In genomic region chr19:1674293-1674679, GRCh38 we compare ENCODE assay signal across 26 cellular contexts. TPM values are rescaled to one million over a fixed set of nuclear protein-coding genes. Genes with fewer than 3 reads are reported as not detected.
DNase-seq lines count a peak whose midpoint lies in the region; ATAC-seq and TF ChIP-seq lines count a peak whose summit lies in the region.
"Had no signal": no experiment of that assay in that cellular context is flagged by ENCODE, and none has a peak within 500 bp of the region (broad histone marks: within the 10 kb centered on the region; RNA-seq: fewer than 3 reads in every experiment).

No MANE protein-coding gene starts in this region.

- 25 to 57% (median 37%) methylated on average over 8 of the region's 8 CpGs for WGBS in spleen, 5 donors

- TF ChIP-seq CTCF in Panc1 (IDR thresholded peaks at IDR 0.05) = no peak
- TF ChIP-seq CTCF in progenitor cell of endocrine pancreas (IDR thresholded peaks at IDR 0.05; ENCODE audit: unreplicated experiment) = no peak
- no peak for TF ChIP-seq CTCF in spleen (IDR thresholded peaks at IDR 0.05 in 8 of 11, conservative IDR thresholded peaks at IDR 0.05 in 3 of 11)

- H3K4me1 ChIP-seq in Panc1 (ENCODE audit: control insufficient read depth, insufficient read depth, low read length) (peaks cover 11% of the 10 kb centered on the region), spleen (peaks cover 8 to 42% (median 20%) of the 10 kb centered on the region in 6 donors)
- H3K4me1 ChIP-seq: Caco-2 had no signal

- DNase-seq in D341Med (ENCODE audit: low spot score) (peak; percentile 25), Panc1 (ENCODE audit: low read depth, low spot score) (no peak), iPS-NIHi11 (ENCODE audit: low spot score) (peak; percentile 2), progenitor cell of endocrine pancreas (ENCODE audit: low spot score, unreplicated experiment) (no peak), DMS114 treated with DMSO at 0.1 percent for 48 hours (lab: John Stamatoyannopoulos, UW; ENCODE audit: unreplicated experiment) (no peak), spleen (no peak)
- no peak for DNase-seq in activated CD4-positive, alpha-beta T cell treated with anti-CD3 and anti-CD28 coated beads, Interleukin-2, amount 50 U/mL, for 1 hour
- DNase-seq: AML-193; Caco-2; CD8-positive, alpha-beta T cell; DMS 273 treated with DMSO at 0.1 percent for 48 hours; DMS79 treated with DMSO at 0.1 percent for 48 hours; GF-D8; NCI-H1436; NCI-H187; NCI-H2081 treated with DMSO at 0.1 percent for 48 hours; NCI-H2171; NCI-H226; NCI-H510A; SIG-M5 had no signal

- ATAC-seq in Panc1 (peak; percentile 20; the same call in 1 of the 2 replicates), HG02588 (IDR thresholded peaks at IDR 0.05; ENCODE audit: unreplicated experiment) (no peak)
- ATAC-seq: A549; CD8-positive, alpha-beta T cell had no signal

- H3K27ac ChIP-seq in Panc1 (ENCODE audit: low read length) (peak overlapping the region; percentile 39), spleen (no peak overlapping the region)
- H3K27ac ChIP-seq: A549, C4-2B, HL-60, Peyer's patch, SK-N-MC had no signal

- H3K9me3 ChIP-seq in Panc1 (ENCODE audit: control insufficient read depth, insufficient read depth, low read depth, low read length) (no peaks in the 10 kb centered on the region), spleen (no peaks in the 10 kb centered on the region)
- H3K9me3 ChIP-seq: A549, Caco-2, Peyer's patch had no signal

- intact Hi-C loops in Panc1 (cut with micrococcal nuclease; ENCODE audit: unreplicated experiment) (loop anchor here (10.0 kb wide), 1 partner anchor 81 kb away; the partner anchor contains the start of gene ONECUT3), spleen (cut with DNase I; ENCODE audit: low total_unique reads) (loop anchor here (5.0 to 10.0 kb wide), 3 partner anchors 49 to 127 kb away; no protein-coding TSS in a partner anchor)

- CTCF ChIA-PET in Panc1 (lab: Charles Lee) = no interaction called here

- H3K27ac Mint-ChIP-seq in progenitor cell of endocrine pancreas = peak overlapping the region; percentile 84
- H3K27ac Mint-ChIP-seq: CD8-positive, alpha-beta T cell had no signal

- no peak for TF ChIP-seq POLR2A in spleen (IDR thresholded peaks at IDR 0.05)

- no peak overlapping the region for H3K4me3 ChIP-seq in Panc1 (ENCODE audit: low read depth in 2 of 2, low read length in 2 of 2)
- no peak overlapping the region for H3K4me3 ChIP-seq in spleen
- H3K4me3 ChIP-seq: A549, Peyer's patch, SK-N-MC had no signal

- no peaks in the 10 kb centered on the region for H3K27me3 ChIP-seq in Panc1 (ENCODE audit: control insufficient read depth, insufficient read depth, low read length)
- peaks cover 3 to 94% (median 77%) of the 10 kb centered on the region in 7 donors for H3K27me3 ChIP-seq in spleen (replicated peaks in 1 of 7)

- in situ Hi-C loops in Panc1 (cut with HindIII; ENCODE audit: low pct_unique_long_range_greater_than_20kb, low sequenced_read_pairs) = no loop called here

- no peaks in the 10 kb centered on the region for H3K9me3 Mint-ChIP-seq in progenitor cell of endocrine pancreas (ENCODE audit: low read depth)
- H3K9me3 Mint-ChIP-seq: CD8-positive, alpha-beta T cell had no signal

- H3K4me1 Mint-ChIP-seq in progenitor cell of endocrine pancreas (ENCODE audit: low read depth) = peaks cover 14% of the 10 kb centered on the region

- H3K36me3 ChIP-seq in Panc1 (ENCODE audit: control insufficient read depth, insufficient read depth, low read length) (no peaks in the 10 kb centered on the region), spleen (no peaks in the 10 kb centered on the region)
- H3K36me3 ChIP-seq: Peyer's patch had no signal

- H3K27me3 Mint-ChIP-seq in progenitor cell of endocrine pancreas = peaks cover 32% of the 10 kb centered on the region

- H3K36me3 Mint-ChIP-seq in progenitor cell of endocrine pancreas (ENCODE audit: insufficient read depth) = no peaks in the 10 kb centered on the region
- H3K36me3 Mint-ChIP-seq: CD8-positive, alpha-beta T cell had no signal

- no TSS peak for BruUV-seq in Panc1 (replicated peaks; lab: Mats Ljungman, UMichigan)

- no peak overlapping the region for H3K4me3 Mint-ChIP-seq in progenitor cell of endocrine pancreas (ENCODE audit: low read depth)
- H3K4me3 Mint-ChIP-seq: CD8-positive, alpha-beta T cell had no signal

- POLR2A ChIA-PET in Panc1 (lab: Charles Lee) = interaction anchor here (0.5 to 0.6 kb wide), 2 partner anchors 87 to 230 kb away, joined by 12 to 14 read pairs; no protein-coding TSS in a partner anchor

RNA-seq across cellular contexts. Expression of gene TCF3, which starts 21.9 kb away (rescaled TPM):
- 175 TPM for total RNA-seq in Panc1 (2021; ENCODE audit: unreplicated experiment)
- polyA plus RNA-seq in Panc1 (2012; ENCODE audit: insufficient read length) = 220 TPM
- total RNA-seq in progenitor cell of endocrine pancreas = 318 and 334 TPM in 2 replicates
- 100 to 1,000 TPM in 5 of 7 donors, 10 to 100 TPM in 2; 79.2 to 135 (median 107) TPM for total RNA-seq in spleen
- 10 to 100 TPM; 81.0 to 96.5 (median 88.9) TPM for polyA plus RNA-seq in spleen

Comparison
In these comparisons a context has a peak if more than half of its experiments do, and no peak if none do; other contexts are left out.
1. DNase-seq: peak in D341Med (single experiment) and iPS-NIHi11 (single experiment); none in Panc1 (single experiment), progenitor cell of endocrine pancreas (single experiment), activated CD4-positive, alpha-beta T cell treated with anti-CD3 and anti-CD28 coated beads, Interleukin-2, amount 50 U/mL, for 1 hour (single experiment), DMS114 treated with DMSO at 0.1 percent for 48 hours (single experiment) and spleen (single experiment).